17 cellular contexts compared by ENCODE assay signal in genomic region chr11:56219735-56220134, GRCh38. TPM values are rescaled to one million over a fixed set of nuclear protein-coding genes. Genes with fewer than 3 reads are reported as not detected.
"Had no signal": no experiment of that assay in that cellular context is flagged by ENCODE, and none has a peak within 500 bp of the region (broad histone marks: within the 10 kb centered on the region; RNA-seq: fewer than 3 reads in every experiment).

No MANE protein-coding gene starts in this region.

RNA-seq across cellular contexts. Expression of gene OR5T2, which starts 14.3 kb away (rescaled TPM):
- total RNA-seq: dermis blood vessel endothelial cell, esophagus squamous epithelium, heart right ventricle, kidney, left lobe of liver, liver, lung, mononuclear cell, natural killer cell, omental fat pad, pancreas, posterior vena cava, pulmonary artery endothelial cell, spleen, testis, urinary bladder had no signal
- polyA plus RNA-seq: heart right ventricle, liver, lung, neural cell, pancreas, spleen, urinary bladder had no signal

RNA-seq across cellular contexts. Expression of gene OR5T3, which starts 32.3 kb away (rescaled TPM):
- total RNA-seq: dermis blood vessel endothelial cell, esophagus squamous epithelium, heart right ventricle, kidney, left lobe of liver, liver, lung, mononuclear cell, natural killer cell, omental fat pad, pancreas, posterior vena cava, pulmonary artery endothelial cell, spleen, testis, urinary bladder had no signal
- polyA plus RNA-seq: heart right ventricle, liver, lung, neural cell, pancreas, spleen, urinary bladder had no signal

RNA-seq across cellular contexts. Expression of gene OR5J2, which starts 43.3 kb away (rescaled TPM):
- total RNA-seq: dermis blood vessel endothelial cell, esophagus squamous epithelium, heart right ventricle, kidney, left lobe of liver, liver, lung, mononuclear cell, natural killer cell, omental fat pad, pancreas, posterior vena cava, pulmonary artery endothelial cell, spleen, testis, urinary bladder had no signal
- polyA plus RNA-seq: heart right ventricle, liver, lung, neural cell, pancreas, spleen, urinary bladder had no signal

RNA-seq across cellular contexts. Expression of gene OR5T1, which starts 54.2 kb away (rescaled TPM):
- total RNA-seq: dermis blood vessel endothelial cell, esophagus squamous epithelium, heart right ventricle, kidney, left lobe of liver, liver, lung, mononuclear cell, natural killer cell, omental fat pad, pancreas, posterior vena cava, pulmonary artery endothelial cell, spleen, testis, urinary bladder had no signal
- polyA plus RNA-seq: heart right ventricle, liver, lung, neural cell, pancreas, spleen, urinary bladder had no signal

RNA-seq across cellular contexts. Expression of gene OR8K5, which starts 59.6 kb away (rescaled TPM):
- total RNA-seq: dermis blood vessel endothelial cell, esophagus squamous epithelium, heart right ventricle, kidney, left lobe of liver, liver, lung, mononuclear cell, natural killer cell, omental fat pad, pancreas, posterior vena cava, pulmonary artery endothelial cell, spleen, urinary bladder had no signal
- polyA plus RNA-seq: heart right ventricle, liver, lung, neural cell, pancreas, spleen, urinary bladder had no signal
